Comparison of ENCODE assay signal across 22 cellular contexts in the genomic region with DNA sequence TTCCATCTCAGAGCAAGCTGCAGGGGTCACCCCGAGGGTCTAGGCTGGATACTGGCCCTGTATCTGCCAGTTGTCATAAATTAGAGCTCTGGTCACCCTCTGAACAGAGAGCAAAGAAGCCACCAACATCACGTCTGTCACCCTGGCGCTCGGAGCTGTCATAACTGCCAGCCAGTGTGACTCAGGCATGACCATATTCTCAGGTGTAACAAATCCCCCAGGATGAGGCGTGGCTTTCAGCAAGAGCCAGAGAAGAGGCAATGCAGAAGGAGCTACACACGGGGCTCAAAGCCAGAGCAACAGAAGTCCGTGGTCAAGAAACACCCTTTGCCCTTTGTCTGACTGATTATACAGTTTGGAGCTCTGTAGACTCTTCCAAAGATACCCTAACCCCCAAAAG. TPM values are rescaled to one million over a fixed set of nuclear protein-coding genes. Genes with fewer than 3 reads are reported as not detected.
A peak's percentile ranks its signal among the peaks of the same experiment; 100 is the strongest.
DNase-seq lines count a peak whose midpoint lies in the region; ATAC-seq and TF ChIP-seq lines count a peak whose summit lies in the region.
"Had no signal": no experiment of that assay in that cellular context is flagged by ENCODE, and none has a peak within 500 bp of the region (broad histone marks: within the 10 kb centered on the region; RNA-seq: fewer than 3 reads in every experiment).

No MANE protein-coding gene starts in this region.

- H3K4me3 ChIP-seq in RWPE2 (ENCODE audit: severe bottlenecking) = no peak overlapping the region
- no peak overlapping the region for H3K4me3 ChIP-seq in SJCRH30
- H3K4me3 ChIP-seq: GM12878 had no signal

- DNase-seq in NCI-H2171 (lab: John Stamatoyannopoulos, UW) = peak; percentile 58
- DNase-seq in RWPE2 (ENCODE audit: low spot score) = no peak
- DNase-seq in foreskin keratinocyte = no peak
- DNase-seq in SJCRH30 = no peak
- DNase-seq in osteocyte (ENCODE audit: extremely low spot score, unreplicated experiment) = no peak
- DNase-seq in cortex of kidney (lab: John Stamatoyannopoulos, UW) = no peak
- DNase-seq: ACHN; BE2C; C1 segment of cervical spinal cord; CD4-positive, CD25-positive, alpha-beta regulatory T cell; CD8-positive, alpha-beta memory T cell; COR-L47; DMS 273 treated with DMSO at 0.1 percent for 48 hours; DMS53; DND-41; EL; H9 had no signal

- no peaks in the 10 kb centered on the region for H3K27me3 Mint-ChIP-seq in osteocyte (ENCODE audit: unreplicated experiment)
- H3K27me3 Mint-ChIP-seq: CD4-positive, CD25-positive, alpha-beta regulatory T cell had no signal

- no peaks in the 10 kb centered on the region for H3K27me3 ChIP-seq in RWPE2 (ENCODE audit: insufficient read depth, poor library complexity, severe bottlenecking)
- no peaks in the 10 kb centered on the region for H3K27me3 ChIP-seq in foreskin keratinocyte
- H3K27me3 ChIP-seq in SJCRH30 = no peaks in the 10 kb centered on the region
- H3K27me3 ChIP-seq: BE2C had no signal

- H3K36me3 Mint-ChIP-seq in osteocyte (ENCODE audit: unreplicated experiment) = peaks cover 2% of the 10 kb centered on the region
- H3K36me3 Mint-ChIP-seq: CD4-positive, CD25-positive, alpha-beta regulatory T cell; CD8-positive, alpha-beta memory T cell had no signal

- no peak overlapping the region for H3K27ac Mint-ChIP-seq in osteocyte (ENCODE audit: unreplicated experiment)
- H3K27ac Mint-ChIP-seq: CD4-positive, CD25-positive, alpha-beta regulatory T cell; CD8-positive, alpha-beta memory T cell; H9 had no signal

- TF ChIP-seq CTCF in RWPE2 (IDR thresholded peaks at IDR 0.05; ENCODE audit: poor library complexity, severe bottlenecking) (no peak), foreskin keratinocyte (conservative IDR thresholded peaks at IDR 0.05) (no peak), osteocyte (IDR thresholded peaks at IDR 0.05) (no peak)

- H3K9me3 Mint-ChIP-seq in osteocyte (ENCODE audit: unreplicated experiment) = peaks cover 4% of the 10 kb centered on the region
- H3K9me3 Mint-ChIP-seq: CD8-positive, alpha-beta memory T cell had no signal

- no peaks in the 10 kb centered on the region for H3K9me3 ChIP-seq in RWPE2 (ENCODE audit: severe bottlenecking)
- H3K9me3 ChIP-seq in SJCRH30 (replicated peaks) = peaks cover 3% of the 10 kb centered on the region; the same call in 1 of the 2 replicates
- H3K9me3 ChIP-seq: BE2C had no signal

- H3K4me3 Mint-ChIP-seq in osteocyte (ENCODE audit: unreplicated experiment) = no peak overlapping the region
- H3K4me3 Mint-ChIP-seq: CD4-positive, CD25-positive, alpha-beta regulatory T cell; CD8-positive, alpha-beta memory T cell; H9 had no signal

- H3K4me1 ChIP-seq in RWPE2 (ENCODE audit: insufficient read depth, poor library complexity, severe bottlenecking) (no peaks in the 10 kb centered on the region), foreskin keratinocyte (no peaks in the 10 kb centered on the region), SJCRH30 (no peaks in the 10 kb centered on the region)
- H3K4me1 ChIP-seq: BE2C had no signal

- H3K27ac ChIP-seq in RWPE2 (ENCODE audit: poor library complexity, severe bottlenecking) (no peak overlapping the region), foreskin keratinocyte (no peak overlapping the region), SJCRH30 (no peak overlapping the region)

- H3K36me3 ChIP-seq in RWPE2 (ENCODE audit: low read depth) (no peaks in the 10 kb centered on the region), SJCRH30 (no peaks in the 10 kb centered on the region)
- H3K36me3 ChIP-seq: BE2C had no signal

- ATAC-seq in RWPE2 (ENCODE audit: low read depth) = peak; percentile 35; the same call in 1 of the 3 replicates
- ATAC-seq in foreskin keratinocyte = peak; percentile 24
- no peak for ATAC-seq in GM21515 (IDR thresholded peaks at IDR 0.05; ENCODE audit: unreplicated experiment)
- ATAC-seq: GM12878, HepG2 had no signal

- no peaks in the 10 kb centered on the region for H3K4me1 Mint-ChIP-seq in osteocyte (ENCODE audit: unreplicated experiment)
- H3K4me1 Mint-ChIP-seq: CD4-positive, CD25-positive, alpha-beta regulatory T cell; CD8-positive, alpha-beta memory T cell; H9 had no signal

RNA-seq across cellular contexts. Expression of a gene that starts 40.0 kb away (rescaled TPM):
- total RNA-seq in foreskin keratinocyte = not detected in 2 replicates
- polyA plus RNA-seq in foreskin keratinocyte = not detected in 2 replicates
- total RNA-seq in SJCRH30 (2014; rRNA removed; shearing (Covaris generic)) = not detected in 2 replicates
- not detected in 2 replicates for total RNA-seq in osteocyte
- total RNA-seq: CD4-positive, CD25-positive, alpha-beta regulatory T cell; CD8-positive, alpha-beta memory T cell; G401; GM12878; H1; H9; HepG2 had no signal
- polyA plus RNA-seq: CD4-positive, CD25-positive, alpha-beta regulatory T cell; CD8-positive, alpha-beta memory T cell; GM12878; H1; HepG2 had no signal
